In genomic region chr12:54418441-54419087, GRCh38 we compare ENCODE assay signal across 8 cellular contexts. TPM values are rescaled to one million over a fixed set of nuclear protein-coding genes. Genes with fewer than 3 reads are reported as not detected.
DNase-seq lines count a peak whose midpoint lies in the region; ATAC-seq and TF ChIP-seq lines count a peak whose summit lies in the region.

No MANE protein-coding gene starts in this region.

- TF ChIP-seq CTCF in VCaP (conservative IDR thresholded peaks at IDR 0.05) (no peak), gastroesophageal sphincter (IDR thresholded peaks at IDR 0.05) (no peak), psoas muscle (IDR thresholded peaks at IDR 0.05) (no peak)

- intact Hi-C loops in psoas muscle (cut with DNase I) = no loop called here

- H3K27me3 ChIP-seq in gastroesophageal sphincter (no peaks in the 10 kb centered on the region), psoas muscle (ENCODE audit: insufficient read depth in 3 of 3, low read length in 2 of 3) (peaks cover 0 to 2% (median 0%) of the 10 kb centered on the region in 3 donors)

- H3K4me3 ChIP-seq in gastroesophageal sphincter (peak overlapping the region; percentile 82 to 99), psoas muscle (peak overlapping the region; percentile 83)

- 0% methylated on average over 8 of the region's 35 CpGs for WGBS in gastroesophageal sphincter (ENCODE audit: low coverage in 1 of 2), 2 donors
- WGBS in psoas muscle, 3 donors = 0 to 2% (median 1%) methylated on average over 30 to 35 of the region's 35 CpGs

- no peak for TF ChIP-seq POLR2A in gastroesophageal sphincter (IDR thresholded peaks at IDR 0.05)

- no peak for DNase-seq in psoas muscle
- DNase-seq in putamen (ENCODE audit: low spot score) = no peak
- no peak for DNase-seq in NCI-H1417 treated with DMSO at 0.1 percent for 48 hours (lab: John Stamatoyannopoulos, UW)
- no peak for DNase-seq in glomerular visceral epithelial cell (ENCODE audit: extremely low spot score)
- DNase-seq in RKO (ENCODE audit: low spot score) = no peak

- peak overlapping the region; percentile 61; the same call in 1 of the 2 replicates for H3K27ac ChIP-seq in VCaP
- peak overlapping the region; percentile 82 to 97 (median 92) for H3K27ac ChIP-seq in gastroesophageal sphincter
- H3K27ac ChIP-seq in psoas muscle = peak overlapping the region; percentile 78

- TF ChIP-seq EP300 in gastroesophageal sphincter (IDR thresholded peaks at IDR 0.05) = no peak

- peak overlapping the region; percentile 78 for H3K9ac ChIP-seq in ES-I3 (ENCODE audit: low read depth, low read length)

- H3K9me3 ChIP-seq in ES-I3 (ENCODE audit: control insufficient read depth, insufficient read depth, low read length) (no peaks in the 10 kb centered on the region), gastroesophageal sphincter (no peaks in the 10 kb centered on the region), psoas muscle (no peaks in the 10 kb centered on the region)

- H3K36me3 ChIP-seq in ES-I3 (ENCODE audit: insufficient read depth, low read length) = no peaks in the 10 kb centered on the region
- no peaks in the 10 kb centered on the region for H3K36me3 ChIP-seq in gastroesophageal sphincter
- no peaks in the 10 kb centered on the region for H3K36me3 ChIP-seq in psoas muscle (ENCODE audit: insufficient read depth in 1 of 2, low read depth in 1 of 2)

- H3K4me1 ChIP-seq in ES-I3 (ENCODE audit: insufficient read depth, low read length) (peaks cover 32% of the 10 kb centered on the region), gastroesophageal sphincter (peaks cover 0 to 85% (median 18%) of the 10 kb centered on the region in 3 donors), psoas muscle (peaks cover 38% of the 10 kb centered on the region)

- ATAC-seq in gastroesophageal sphincter (no peak), psoas muscle (peak; percentile 7 to 33 (median 24))

RNA-seq across cellular contexts. Expression of gene ITGA5, which starts 0.5 kb away (rescaled TPM):
- total RNA-seq in gastroesophageal sphincter (100 to 1,000 TPM; 141 to 908 (median 220) TPM), psoas muscle (10 to 100 TPM; 24.0 to 80.3 (median 41.9) TPM)
- polyA plus RNA-seq in psoas muscle = 100 to 1,000 TPM in 1 of 3 donors, 10 to 100 TPM in 2; 13.7 to 244 (median 39.7) TPM

RNA-seq across cellular contexts. Expression of gene ZNF385A, which starts 34.0 kb away (rescaled TPM):
- 10 to 100 TPM in 3 of 4 donors, 1 to 10 TPM in 1; 7.5 to 28.0 (median 19.5) TPM for total RNA-seq in gastroesophageal sphincter
- total RNA-seq in psoas muscle = 10 to 100 TPM; 25.5 to 85.8 (median 68.9) TPM
- polyA plus RNA-seq in psoas muscle = 10 to 100 TPM in 2 of 3 donors, 1 to 10 TPM in 1; 4.9 to 28.0 (median 24.5) TPM

RNA-seq across cellular contexts. Expression of gene GPR84, which starts 54.3 kb away (rescaled TPM):
- total RNA-seq in gastroesophageal sphincter = under 1 TPM in 1 of 4 donors, not detected in 3; 0.54 TPM
- total RNA-seq in psoas muscle = under 1 TPM in 1 of 4 donors, not detected in 3; 0.40 TPM
- polyA plus RNA-seq in psoas muscle = under 1 TPM in 1 of 3 donors, not detected in 2; 0.16 TPM

RNA-seq across cellular contexts. Expression of gene GTSF1, which starts 54.8 kb away (rescaled TPM):
- total RNA-seq in gastroesophageal sphincter (1 to 10 TPM in 1 of 4 donors, not detected in 3; 1.0 TPM), psoas muscle (under 1 TPM in 1 of 4 donors, not detected in 3; 0.94 TPM)
- not detected for polyA plus RNA-seq in psoas muscle
